8 cellular contexts compared by ENCODE assay signal in the genomic region with DNA sequence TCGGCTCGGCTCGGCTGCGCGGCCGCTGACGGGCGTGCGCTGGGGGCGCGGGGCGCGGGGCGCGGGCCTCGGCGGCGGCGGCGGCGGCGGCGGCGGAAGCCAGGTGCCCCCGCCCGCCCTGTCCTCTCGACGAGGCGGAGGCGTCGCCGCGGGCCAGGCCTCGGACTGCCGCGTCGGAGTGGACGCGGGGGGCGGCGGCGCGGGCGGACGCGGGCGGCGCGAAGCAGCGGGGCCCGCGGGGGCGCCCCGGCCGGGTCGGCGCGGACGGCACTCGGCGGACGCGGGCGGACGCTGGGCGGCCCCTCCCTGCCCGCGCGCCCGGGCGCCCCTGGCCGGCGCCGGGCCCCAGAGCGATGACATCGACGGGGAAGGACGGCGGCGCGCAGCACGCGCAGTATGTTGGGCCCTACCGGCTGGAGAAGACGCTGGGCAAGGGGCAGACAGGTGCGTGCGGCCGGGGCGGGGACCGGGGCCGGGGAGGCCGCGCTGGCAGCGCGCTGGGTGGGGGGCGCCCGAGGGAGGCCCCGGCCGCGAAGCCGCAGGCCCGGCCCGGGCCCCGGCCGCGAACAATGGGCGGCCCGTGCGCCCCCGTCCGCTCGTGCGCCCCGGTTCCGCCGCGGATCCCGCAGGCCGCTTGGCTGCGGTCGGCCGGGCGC. TPM values are rescaled to one million over a fixed set of nuclear protein-coding genes. Genes with fewer than 3 reads are reported as not detected.
DNase-seq lines count a peak whose midpoint lies in the region; ATAC-seq and TF ChIP-seq lines count a peak whose summit lies in the region.

A gene (plus strand): TSS at position 3 of the 656 bp plus-strand sequence. CDS start 351 bp downstream, at position 354.

- peaks cover 23 to 35% (median 35%) of the 10 kb centered on the region in 3 donors for H3K27me3 ChIP-seq in sigmoid colon

- H3K27ac ChIP-seq in RWPE1 (peak within 1 kb of the TSS; percentile 62), sigmoid colon (peak within 1 kb of the TSS; percentile 67 to 77 (median 72))

- no peaks in the 10 kb centered on the region for H3K36me3 ChIP-seq in sigmoid colon

- H3K9me3 ChIP-seq in sigmoid colon = no peaks in the 10 kb centered on the region

- peak; percentile 3 for ATAC-seq in GM18502 (IDR thresholded peaks at IDR 0.05; ENCODE audit: poor library complexity, unreplicated experiment)
- ATAC-seq in GM18907 (IDR thresholded peaks at IDR 0.05; ENCODE audit: unreplicated experiment) = no peak

- WGBS in sigmoid colon, 2 donors = 2% methylated on average over 123 of the region's 123 CpGs

- intact Hi-C loops in sigmoid colon (cut with DNase I) = no loop called here

- H3K4me1 ChIP-seq in sigmoid colon = peaks cover 0 to 18% (median 15%) of the 10 kb centered on the region in 4 donors

- no peak for TF ChIP-seq POLR2A in sigmoid colon (IDR thresholded peaks at IDR 0.05)

- DNase-seq in RWPE1 (ENCODE audit: low spot score) (no peak), fibroblast of pulmonary artery (ENCODE audit: low read depth) (no peak), sigmoid colon (no peak), GDM1 (lab: John Stamatoyannopoulos, UW) (no peak), GM03348 (ENCODE audit: low spot score) (no peak)
- DNase-seq in stimulated activated CD4-positive, alpha-beta T cell treated with anti-CD3 and anti-CD28 coated beads, Interleukin-15, amount 100 ng/mL, for 24 hours = no peak

- H3K4me3 ChIP-seq in fibroblast of pulmonary artery (replicated peaks; ENCODE audit: low read depth, low read length) = peak within 1 kb of the TSS; percentile 52
- peak within 1 kb of the TSS; percentile 18 to 59 (median 48) for H3K4me3 ChIP-seq in sigmoid colon

- TF ChIP-seq CTCF in RWPE1 (conservative IDR thresholded peaks at IDR 0.05; ENCODE audit: low read depth) (no peak), fibroblast of pulmonary artery (IDR thresholded peaks at IDR 0.05; ENCODE audit: low read length, missing control alignments) (no peak), sigmoid colon (IDR thresholded peaks at IDR 0.05) (no peak)

- TF ChIP-seq EP300 in sigmoid colon (IDR thresholded peaks at IDR 0.05) = no peak

- CTCF ChIA-PET in RWPE1 (lab: Yijun Ruan, JAX) = no interaction called here

- POLR2A ChIA-PET in RWPE1 (lab: Yijun Ruan, JAX; ENCODE audit: low non-redundant PET) = interaction anchor here (0.6 kb wide), 1 partner anchor 12 kb away, joined by 14 read pairs; no protein-coding TSS in a partner anchor

RNA-seq across cellular contexts. Expression of the gene that starts here (rescaled TPM):
- 1 to 10 TPM; 1.8 to 3.2 (median 2.4) TPM for total RNA-seq in sigmoid colon
- 1 to 10 TPM in 1 of 3 donors, not detected in 2; 1.7 TPM for polyA plus RNA-seq in sigmoid colon
